In genomic region chr11:3231550-3231850, GRCh38 we compare ENCODE assay signal across 1 cellular context.
A peak's percentile ranks its signal among the peaks of the same experiment; 100 is the strongest.
TF ChIP-seq lines count a peak whose summit lies in the region.

No MANE protein-coding gene starts in this region.

TF ChIP-seq in K562, 482 proteins besides CTCF, POLR2A, EP300 and RAD21:
- no peak for TF ChIP-seq CREB1 (IDR thresholded peaks at IDR 0.05)
- TF ChIP-seq CREB1 (CRISPR knock-in tag; IDR thresholded peaks at IDR 0.05) = no peak
- no peak for TF ChIP-seq EP400 (IDR thresholded peaks at IDR 0.05)
- no peak for TF ChIP-seq ZNF239 (CRISPR knock-in tag; IDR thresholded peaks at IDR 0.05)
- TF ChIP-seq PKNOX1 (IDR thresholded peaks at IDR 0.05) = peak; percentile 13; the same call in 1 of the 2 replicates
- TF ChIP-seq VEZF1 (CRISPR knock-in tag; IDR thresholded peaks at IDR 0.05) = peak; percentile 43
- no peak for TF ChIP-seq BCL6 (CRISPR knock-in tag; IDR thresholded peaks at IDR 0.05)
- TF ChIP-seq FOXK2 (conservative IDR thresholded peaks at IDR 0.05 in 1 of 2, IDR thresholded peaks at IDR 0.05 in 1 of 2; ENCODE audit: low read depth in 2 of 2) = no peak
- no peak for TF ChIP-seq IRF2 (CRISPR knock-in tag; IDR thresholded peaks at IDR 0.05)
- no peak for TF ChIP-seq SPI1 (IDR thresholded peaks at IDR 0.05; ENCODE audit: borderline replicate concordance, low read depth, low read length)
- TF ChIP-seq ZBED1 (IDR thresholded peaks at IDR 0.05) = no peak
- 0 out of 2 replicates have a peak, but pooled peaks have one; percentile 32 for TF ChIP-seq ZNF395 (CRISPR knock-in tag; IDR thresholded peaks at IDR 0.05)
- TF ChIP-seq EWSR1 (IDR thresholded peaks at IDR 0.05; ENCODE audit: borderline replicate concordance, low read depth, partially characterized antibody) = no peak
- no peak for TF ChIP-seq CHD7 (IDR thresholded peaks at IDR 0.05; ENCODE audit: low read depth, low read length)
- no peak for TF ChIP-seq ELF4 (CRISPR knock-in tag; IDR thresholded peaks at IDR 0.05)
- TF ChIP-seq ZNF263 (CRISPR knock-in tag; IDR thresholded peaks at IDR 0.05; ENCODE audit: borderline replicate concordance) = peak; percentile 98
- no peak for TF ChIP-seq KDM4B (IDR thresholded peaks at IDR 0.05; ENCODE audit: borderline replicate concordance in 2 of 2, low read depth in 1 of 2)
